Comparison of ENCODE assay signal across 1 cellular context in genomic region chr19:49340069-49340864, GRCh38.
TF ChIP-seq lines count a peak whose summit lies in the region.

No MANE protein-coding gene starts in this region.

TF ChIP-seq in HepG2, 621 proteins besides CTCF, POLR2A, EP300 and RAD21 (continues in another document):
- TF ChIP-seq ZNF691 (CRISPR knock-in tag; IDR thresholded peaks at IDR 0.05; ENCODE audit: borderline replicate concordance, low read depth) = 0 out of 2 replicates have a peak, but pooled peaks have one; percentile 42
- 0 out of 2 replicates have a peak, but pooled peaks have one; percentile 6 for TF ChIP-seq ZBTB38 (CRISPR knock-in tag; IDR thresholded peaks at IDR 0.05)
- no peak for TF ChIP-seq ZNF580 (CRISPR knock-in tag; IDR thresholded peaks at IDR 0.05; ENCODE audit: borderline replicate concordance, low read depth)
- no peak for TF ChIP-seq POLR2AphosphoS5 (IDR thresholded peaks at IDR 0.05; ENCODE audit: low read depth, low read length)
- TF ChIP-seq ZNF326 (CRISPR knock-in tag; IDR thresholded peaks at IDR 0.05; ENCODE audit: borderline replicate concordance) = no peak
- no peak for TF ChIP-seq ISX (CRISPR knock-in tag; conservative IDR thresholded peaks at IDR 0.05)
- no peak for TF ChIP-seq FOXO4 (CRISPR knock-in tag; conservative IDR thresholded peaks at IDR 0.05)
- no peak for TF ChIP-seq PRDM4 (CRISPR knock-in tag; IDR thresholded peaks at IDR 0.05; ENCODE audit: borderline replicate concordance)
- TF ChIP-seq ZNF335 (CRISPR knock-in tag; IDR thresholded peaks at IDR 0.05) = no peak
- TF ChIP-seq ZNF160 (CRISPR knock-in tag; IDR thresholded peaks at IDR 0.05) = no peak
- TF ChIP-seq TBX3 (IDR thresholded peaks at IDR 0.05; ENCODE audit: borderline replicate concordance) = no peak
- TF ChIP-seq RFXANK (CRISPR knock-in tag; IDR thresholded peaks at IDR 0.05) = no peak
- TF ChIP-seq ZNF260 (CRISPR knock-in tag; IDR thresholded peaks at IDR 0.05; ENCODE audit: borderline replicate concordance, low read depth) = no peak
- no peak for TF ChIP-seq NRL (CRISPR knock-in tag; IDR thresholded peaks at IDR 0.05; ENCODE audit: borderline replicate concordance)
- TF ChIP-seq CENPBD1 (CRISPR knock-in tag; IDR thresholded peaks at IDR 0.05; ENCODE audit: borderline replicate concordance, low read depth) = no peak
- no peak for TF ChIP-seq ZMYM2 (CRISPR knock-in tag; IDR thresholded peaks at IDR 0.05)
- TF ChIP-seq ZUFSP (CRISPR knock-in tag; IDR thresholded peaks at IDR 0.05; ENCODE audit: borderline replicate concordance) = no peak
- no peak for TF ChIP-seq ZHX1 (CRISPR knock-in tag; IDR thresholded peaks at IDR 0.05; ENCODE audit: low read depth)
- no peak for TF ChIP-seq CENPX (CRISPR knock-in tag; IDR thresholded peaks at IDR 0.05)
- TF ChIP-seq KAT2B (IDR thresholded peaks at IDR 0.05; ENCODE audit: borderline replicate concordance, low read depth, low read length) = no peak
- TF ChIP-seq ZNF451 (CRISPR knock-in tag; IDR thresholded peaks at IDR 0.05) = no peak
- TF ChIP-seq GLMP (CRISPR knock-in tag; IDR thresholded peaks at IDR 0.05; ENCODE audit: borderline replicate concordance) = no peak
- no peak for TF ChIP-seq AGO2 (optimal IDR thresholded peaks at IDR 0.05; ENCODE audit: low read depth, low read length)
- TF ChIP-seq ZNF256 (CRISPR knock-in tag; conservative IDR thresholded peaks at IDR 0.05) = no peak
- no peak for TF ChIP-seq CHCHD3 (CRISPR knock-in tag; IDR thresholded peaks at IDR 0.05)
- no peak for TF ChIP-seq TIGD3 (CRISPR knock-in tag; IDR thresholded peaks at IDR 0.05; ENCODE audit: borderline replicate concordance)
- TF ChIP-seq ZNF224 (CRISPR knock-in tag; IDR thresholded peaks at IDR 0.05) = no peak
- TF ChIP-seq ZBTB33 (CRISPR knock-in tag; IDR thresholded peaks at IDR 0.05) = no peak
- no peak for TF ChIP-seq SP1 (IDR thresholded peaks at IDR 0.05)
- 0 out of 2 replicates have a peak, but pooled peaks have one; percentile 12 for TF ChIP-seq SP1 (CRISPR knock-in tag; IDR thresholded peaks at IDR 0.05)
- no peak for TF ChIP-seq RARG (CRISPR knock-in tag; IDR thresholded peaks at IDR 0.05; ENCODE audit: low read depth)
- TF ChIP-seq ZNF660 (CRISPR knock-in tag; IDR thresholded peaks at IDR 0.05; ENCODE audit: borderline replicate concordance, low read depth) = no peak
- no peak for TF ChIP-seq ZNF558 (CRISPR knock-in tag; IDR thresholded peaks at IDR 0.05; ENCODE audit: borderline replicate concordance)
- no peak for TF ChIP-seq HNF4A (CRISPR knock-in tag; IDR thresholded peaks at IDR 0.05)
- no peak for TF ChIP-seq MZF1 (CRISPR knock-in tag; IDR thresholded peaks at IDR 0.05; ENCODE audit: borderline replicate concordance)
- TF ChIP-seq TRAFD1 (CRISPR knock-in tag; IDR thresholded peaks at IDR 0.05; ENCODE audit: borderline replicate concordance) = no peak
- no peak for TF ChIP-seq SMARCE1 (IDR thresholded peaks at IDR 0.05; ENCODE audit: borderline replicate concordance)
- TF ChIP-seq ZNF879 (CRISPR knock-in tag; IDR thresholded peaks at IDR 0.05) = no peak
- no peak for TF ChIP-seq RXRB (CRISPR knock-in tag; IDR thresholded peaks at IDR 0.05; ENCODE audit: borderline replicate concordance)
- TF ChIP-seq ZNF34 (CRISPR knock-in tag; IDR thresholded peaks at IDR 0.05; ENCODE audit: borderline replicate concordance) = no peak
- no peak for TF ChIP-seq CC2D1A (CRISPR knock-in tag; IDR thresholded peaks at IDR 0.05)
- no peak for TF ChIP-seq TAF1 (CRISPR knock-in tag; IDR thresholded peaks at IDR 0.05)
- TF ChIP-seq ZNF800 (CRISPR knock-in tag; IDR thresholded peaks at IDR 0.05) = no peak
- no peak for TF ChIP-seq CCDC6 (CRISPR knock-in tag; IDR thresholded peaks at IDR 0.05)
- no peak for TF ChIP-seq PCBP1 (IDR thresholded peaks at IDR 0.05; ENCODE audit: borderline replicate concordance, low read depth, low read length)
- no peak for TF ChIP-seq NFKB2 (CRISPR knock-in tag; IDR thresholded peaks at IDR 0.05; ENCODE audit: borderline replicate concordance)
